Comparison of ENCODE assay signal across 4 cellular contexts in the genomic region with DNA sequence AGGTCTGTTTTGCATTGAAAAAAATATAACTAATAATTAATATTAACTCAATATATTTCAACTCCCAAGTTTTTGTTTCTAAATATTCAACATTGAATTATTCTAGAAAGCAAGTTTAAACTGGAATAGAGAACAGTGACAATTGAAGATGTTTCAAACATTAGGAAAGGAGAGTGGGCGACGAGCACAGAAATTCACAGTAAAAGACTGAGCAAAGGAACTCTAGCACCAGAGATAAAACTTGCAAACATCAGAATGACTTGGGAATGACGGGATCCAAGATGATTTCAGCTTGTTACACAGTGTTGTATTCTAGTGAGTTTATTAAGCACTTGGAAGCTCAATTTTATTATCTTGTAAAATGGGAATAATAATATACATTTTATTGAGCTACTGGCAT. TPM values are rescaled to one million over a fixed set of nuclear protein-coding genes. Genes with fewer than 3 reads are reported as not detected.
"Had no signal": no experiment of that assay in that cellular context is flagged by ENCODE, and none has a peak within 500 bp of the region (broad histone marks: within the 10 kb centered on the region; RNA-seq: fewer than 3 reads in every experiment).

No MANE protein-coding gene starts in this region.

- ATAC-seq: GM12878 had no signal

- DNase-seq: GDM1, GF-D8 had no signal

- H3K4me3 ChIP-seq: GM12878 had no signal

RNA-seq across cellular contexts. Expression of gene CNTN5, which starts 56.6 kb away (rescaled TPM):
- total RNA-seq: G401, GM12878 had no signal
